Comparison of ENCODE assay signal across 7 cellular contexts in the genomic region with DNA sequence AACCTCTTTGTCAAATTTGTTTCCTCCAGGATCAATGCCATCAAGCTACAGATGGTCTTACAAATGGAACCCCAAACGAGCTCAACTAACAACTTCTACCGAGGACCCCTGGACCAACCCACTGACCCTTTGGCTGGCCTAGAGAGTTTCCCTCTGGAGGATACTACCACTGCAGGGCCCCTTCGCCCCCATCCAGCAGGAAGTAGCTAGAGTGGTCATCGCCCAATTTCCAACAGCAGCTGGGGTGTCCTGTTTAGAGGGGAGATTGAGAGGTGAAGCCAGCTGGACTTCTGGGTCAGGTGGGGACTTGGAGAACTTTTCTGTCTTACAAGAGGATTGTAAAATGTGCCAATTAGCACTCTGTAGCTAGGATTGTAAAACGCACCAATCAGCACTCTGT. TPM values are rescaled to one million over a fixed set of nuclear protein-coding genes. Genes with fewer than 3 reads are reported as not detected.
"Had no signal": no experiment of that assay in that cellular context is flagged by ENCODE, and none has a peak within 500 bp of the region (broad histone marks: within the 10 kb centered on the region; RNA-seq: fewer than 3 reads in every experiment).

No MANE protein-coding gene starts in this region.

RNA-seq across cellular contexts. Expression of a gene that starts 1.4 kb away (rescaled TPM):
- total RNA-seq: NCI-H460, Peyer's patch, RPMI7951, SJCRH30 had no signal

RNA-seq across cellular contexts. Expression of a gene that starts 19.1 kb away (rescaled TPM):
- total RNA-seq: LHCN-M2, NCI-H460, PC-3, Right ventricle myocardium inferior, RPMI7951, SJCRH30 had no signal

RNA-seq across cellular contexts. Expression of a gene that starts 33.7 kb away (rescaled TPM):
- total RNA-seq: LHCN-M2, NCI-H460, PC-3, Peyer's patch, Right ventricle myocardium inferior, RPMI7951, SJCRH30 had no signal

RNA-seq across cellular contexts. Expression of a gene that starts 42.0 kb away (rescaled TPM):
- total RNA-seq: NCI-H460, PC-3, RPMI7951 had no signal
